Comparison of ENCODE assay signal across 27 cellular contexts in genomic region chr3:180354214-180354613, GRCh38.
DNase-seq lines count a peak whose midpoint lies in the region; ATAC-seq and TF ChIP-seq lines count a peak whose summit lies in the region.
"Had no signal": no experiment of that assay in that cellular context is flagged by ENCODE, and none has a peak within 500 bp of the region (broad histone marks: within the 10 kb centered on the region; RNA-seq: fewer than 3 reads in every experiment).

No MANE protein-coding gene starts in this region.

- TF ChIP-seq CTCF in WTC11 (IDR thresholded peaks at IDR 0.05) = no peak
- no peak for TF ChIP-seq CTCF in neural progenitor cell (IDR thresholded peaks at IDR 0.05)

- no peaks in the 10 kb centered on the region for H3K36me3 Mint-ChIP-seq in WTC11
- no peaks in the 10 kb centered on the region for H3K36me3 Mint-ChIP-seq in neural progenitor cell
- H3K36me3 Mint-ChIP-seq: CD14-positive monocyte; CD4-positive, alpha-beta memory T cell; CD4-positive, CD25-positive, alpha-beta regulatory T cell; CD8-positive, alpha-beta memory T cell had no signal

- H3K27me3 Mint-ChIP-seq in WTC11 (ENCODE audit: low read depth) (no peaks in the 10 kb centered on the region), neural progenitor cell (ENCODE audit: insufficient read depth, low read depth) (peaks cover 4% of the 10 kb centered on the region)
- H3K27me3 Mint-ChIP-seq: B cell; CD4-positive, alpha-beta memory T cell; CD8-positive, alpha-beta memory T cell had no signal

- no peaks in the 10 kb centered on the region for H3K36me3 ChIP-seq in neural progenitor cell
- H3K36me3 ChIP-seq: BLaER1 had no signal

- H3K4me3 ChIP-seq in neural progenitor cell = no peak overlapping the region
- H3K4me3 ChIP-seq: A549, BLaER1, GM12878 had no signal

- H3K27me3 ChIP-seq in neural progenitor cell = no peaks in the 10 kb centered on the region
- H3K27me3 ChIP-seq: BLaER1 had no signal

- H3K9me3 Mint-ChIP-seq in WTC11 = no peaks in the 10 kb centered on the region
- H3K9me3 Mint-ChIP-seq in neural progenitor cell = no peaks in the 10 kb centered on the region

- DNase-seq in NCI-H2081 (lab: John Stamatoyannopoulos, UW) (peak; percentile 19 to 44), NCI-H2081 treated with DMSO at 0.1 percent for 48 hours (lab: John Stamatoyannopoulos, UW) (no peak), NCI-H2227 treated with DMSO at 0.1 percent for 48 hours (lab: John Stamatoyannopoulos, UW) (peak; percentile 23), WTC11 (ENCODE audit: low spot score) (no peak), neural progenitor cell (ENCODE audit: low spot score) (no peak), MV-4-11 (lab: John Stamatoyannopoulos, UW) (no peak), OCI-M1 (lab: John Stamatoyannopoulos, UW) (no peak)
- DNase-seq: AML-193; C1 segment of cervical spinal cord; CD4-positive, alpha-beta memory T cell; CD4-positive, CD25-positive, alpha-beta regulatory T cell; CD8-positive, alpha-beta memory T cell; COR-L47; DMS 273 treated with DMSO at 0.1 percent for 48 hours; DMS153; DMS53; DMS79; DND-41; EL; GDM1 had no signal

- CTCF ChIA-PET in WTC11 (lab: Charles Lee) = no interaction called here

- H2AFZ ChIP-seq in neural progenitor cell (replicated peaks) = peak overlapping the region; percentile 1

- POLR2A ChIA-PET in WTC11 (lab: Charles Lee) = no interaction called here

- H3K9me3 ChIP-seq in neural progenitor cell (ENCODE audit: low read depth) = no peaks in the 10 kb centered on the region
- H3K9me3 ChIP-seq: A549, BLaER1 had no signal

- no peaks in the 10 kb centered on the region for H4K20me1 ChIP-seq in neural progenitor cell (ENCODE audit: low read depth)
- H4K20me1 ChIP-seq: BLaER1 had no signal

- H3K4me3 Mint-ChIP-seq in WTC11 (no peak overlapping the region), neural progenitor cell (no peak overlapping the region)
- H3K4me3 Mint-ChIP-seq: B cell; CD14-positive monocyte; CD4-positive, alpha-beta memory T cell; CD4-positive, CD25-positive, alpha-beta regulatory T cell had no signal

- H3K9ac ChIP-seq in neural progenitor cell = no peak overlapping the region
- H3K9ac ChIP-seq: BLaER1 had no signal

- H3K27ac ChIP-seq in neural progenitor cell = no peak overlapping the region
- H3K27ac ChIP-seq: 22Rv1, A549, BLaER1 had no signal

- H3F3A ChIP-seq in neural progenitor cell (ENCODE audit: low read depth) = no peaks in the 10 kb centered on the region

- peak overlapping the region; percentile 65 for H3K27ac Mint-ChIP-seq in WTC11
- no peak overlapping the region for H3K27ac Mint-ChIP-seq in neural progenitor cell
- H3K27ac Mint-ChIP-seq: B cell; CD14-positive monocyte; CD4-positive, alpha-beta memory T cell; CD4-positive, CD25-positive, alpha-beta regulatory T cell; CD8-positive, alpha-beta memory T cell had no signal

- H3K4me1 Mint-ChIP-seq in WTC11 (peaks cover 6% of the 10 kb centered on the region), neural progenitor cell (no peaks in the 10 kb centered on the region)
- H3K4me1 Mint-ChIP-seq: B cell; CD14-positive monocyte; CD4-positive, alpha-beta memory T cell; CD4-positive, CD25-positive, alpha-beta regulatory T cell; CD8-positive, alpha-beta memory T cell had no signal

- no peaks in the 10 kb centered on the region for H3K79me2 ChIP-seq in neural progenitor cell (ENCODE audit: low read depth)

- no peaks in the 10 kb centered on the region for H3K4me1 ChIP-seq in neural progenitor cell
- H3K4me1 ChIP-seq: A549, BLaER1 had no signal

- no peak overlapping the region for H3K4me2 ChIP-seq in neural progenitor cell
- H3K4me2 ChIP-seq: A549, BLaER1 had no signal

- ATAC-seq in WTC11 (peak; percentile 51), GM19452 (IDR thresholded peaks at IDR 0.05; ENCODE audit: unreplicated experiment) (no peak)
- ATAC-seq: A549, GM12878 had no signal

TF ChIP-seq in WTC11, 78 proteins besides CTCF, POLR2A, EP300 and RAD21:
- no peak for TF ChIP-seq ZSCAN18 (CRISPR knock-in tag; IDR thresholded peaks at IDR 0.05)
- TF ChIP-seq RELA (CRISPR knock-in tag; IDR thresholded peaks at IDR 0.05; ENCODE audit: borderline replicate concordance) = no peak
- no peak for TF ChIP-seq NR2C2 (CRISPR knock-in tag; IDR thresholded peaks at IDR 0.05)
- no peak for TF ChIP-seq USF2 (CRISPR knock-in tag; IDR thresholded peaks at IDR 0.05)

Comparison
In these comparisons a context has a peak if more than half of its experiments do, and no peak if none do; other contexts are left out.
1. DNase-seq: peak in NCI-H2081 (2 of 2) and NCI-H2227 treated with DMSO at 0.1 percent for 48 hours (single experiment); none in NCI-H2081 treated with DMSO at 0.1 percent for 48 hours (single experiment), WTC11 (single experiment), neural progenitor cell (single experiment), MV-4-11 (single experiment) and OCI-M1 (single experiment).